Comparison of ENCODE assay signal across 7 cellular contexts in genomic region chr14:101971458-101971857, GRCh38. TPM values are rescaled to one million over a fixed set of nuclear protein-coding genes. Genes with fewer than 3 reads are reported as not detected.
DNase-seq lines count a peak whose midpoint lies in the region; FAIRE-seq and TF ChIP-seq lines count a peak whose summit lies in the region.
"Not testable (repeated sequence)": the region's sequence is repeated elsewhere in the genome, so short reads cannot be mapped to it uniquely, and the experiment has no call there.

No MANE protein-coding gene starts in this region.

- peaks cover 56% of the 10 kb centered on the region for H3F3A ChIP-seq in PC-9 (ENCODE audit: insufficient read depth, low read depth)

- 73 to 90% (median 85%) methylated on average over 2 of the region's 2 CpGs for WGBS in adrenal gland, 4 donors
- WGBS in esophagus muscularis mucosa = 79% methylated on average over 2 of the region's 2 CpGs

- not testable (repeated sequence) for H3K9me2 ChIP-seq in PC-9 (ENCODE audit: insufficient read depth)

- H3K4me1 ChIP-seq in PC-9 (replicated peaks; ENCODE audit: insufficient read depth) (peaks cover 74% of the 10 kb centered on the region), adrenal gland (replicated peaks in 1 of 2) (peaks cover 12 to 49% of the 10 kb centered on the region in 2 donors), esophagus muscularis mucosa (peaks cover 42 to 76% (median 73%) of the 10 kb centered on the region in 4 donors), keratinocyte (ENCODE audit: control insufficient read depth, extremely low read depth, insufficient read depth, low read length) (peaks cover 35% of the 10 kb centered on the region), osteoblast (ENCODE audit: insufficient read depth, low read length) (peaks cover 42% of the 10 kb centered on the region), stomach smooth muscle (ENCODE audit: control insufficient read depth, insufficient read depth, low read length) (peaks cover 12% of the 10 kb centered on the region)

- peak overlapping the region; percentile 77 for H3K9ac ChIP-seq in keratinocyte (ENCODE audit: control insufficient read depth, extremely low read depth, insufficient read depth, low read length)
- not testable (repeated sequence) for H3K9ac ChIP-seq in stomach smooth muscle (ENCODE audit: low read length in 2 of 2)

- POLR2A ChIA-PET in PC-9 (lab: Charles Lee; ENCODE audit: unreplicated experiment) = not testable (repeated sequence)

- TF ChIP-seq EP300 in esophagus muscularis mucosa (IDR thresholded peaks at IDR 0.05) = not testable (repeated sequence)

- peak overlapping the region; percentile 41; the same call in 1 of the 2 replicates for H3K4me3 ChIP-seq in PC-9
- not testable (repeated sequence) for H3K4me3 ChIP-seq in adrenal gland; esophagus muscularis mucosa; osteoblast (ENCODE audit: insufficient read depth, low read length); stomach smooth muscle (ENCODE audit: low read length in 2 of 2)
- H3K4me3 ChIP-seq in keratinocyte (ENCODE audit: control insufficient read depth in 2 of 3, extremely low read depth in 1 of 3, insufficient read depth in 2 of 3, low read depth in 1 of 3, low read length in 3 of 3) = peak overlapping the region in 1 of 3 experiments; percentile 61

- H4K20me1 ChIP-seq in PC-9 (ENCODE audit: insufficient read depth); keratinocyte (ENCODE audit: control insufficient read depth, extremely low read depth, insufficient read depth, low read length): not testable (repeated sequence)
- peaks cover 13% of the 10 kb centered on the region for H4K20me1 ChIP-seq in osteoblast (ENCODE audit: insufficient read depth, low read length)

- H3K79me2 ChIP-seq in PC-9 (ENCODE audit: low read depth) = peaks cover 96% of the 10 kb centered on the region
- peaks cover 89% of the 10 kb centered on the region for H3K79me2 ChIP-seq in keratinocyte (ENCODE audit: control insufficient read depth, insufficient read depth, low read length)
- peaks cover 89% of the 10 kb centered on the region for H3K79me2 ChIP-seq in osteoblast (ENCODE audit: insufficient read depth, low read length)

- H3K27me3 ChIP-seq in PC-9 (ENCODE audit: insufficient read depth, low read depth); adrenal gland; esophagus muscularis mucosa; keratinocyte (ENCODE audit: control insufficient read depth, extremely low read depth, insufficient read depth, low read length); osteoblast (ENCODE audit: insufficient read depth, low read length); stomach smooth muscle (ENCODE audit: control insufficient read depth in 1 of 2, insufficient read depth in 2 of 2, low read length in 2 of 2): not testable (repeated sequence)

- H3K4me2 ChIP-seq in PC-9 (peak overlapping the region; percentile 83), keratinocyte (ENCODE audit: control insufficient read depth, extremely low read depth, insufficient read depth, low read depth, low read length) (peak overlapping the region; percentile 97), osteoblast (ENCODE audit: insufficient read depth, low read length) (peak overlapping the region; percentile 66)

- H2AFZ ChIP-seq in PC-9; osteoblast (ENCODE audit: low read length): not testable (repeated sequence)
- peak overlapping the region; percentile 23 for H2AFZ ChIP-seq in keratinocyte (ENCODE audit: control insufficient read depth, low read length)

- not testable (repeated sequence) for H3K9me1 ChIP-seq in keratinocyte (ENCODE audit: control insufficient read depth, extremely low read depth, insufficient read depth, low read length)

- H3K27ac ChIP-seq in PC-9 (peak overlapping the region; percentile 96), adrenal gland (peak overlapping the region in 3 of 5 donors; percentile 59 to 85 (median 81)), esophagus muscularis mucosa (replicated peaks in 1 of 4) (peak overlapping the region; percentile 64 to 79 (median 74)), keratinocyte (ENCODE audit: control insufficient read depth, insufficient read depth, low read length) (peak overlapping the region; percentile 88), osteoblast (ENCODE audit: low read depth, low read length) (peak overlapping the region; percentile 94), stomach smooth muscle (ENCODE audit: low read length) (peak overlapping the region; percentile 12)

- TF ChIP-seq CTCF in PC-9 (conservative IDR thresholded peaks at IDR 0.05); adrenal gland (IDR thresholded peaks at IDR 0.05); esophagus muscularis mucosa (IDR thresholded peaks at IDR 0.05); keratinocyte (optimal IDR thresholded peaks at IDR 0.05 in 1 of 3, IDR thresholded peaks at IDR 0.05 in 1 of 3, conservative IDR thresholded peaks at IDR 0.05 in 1 of 3; ENCODE audit: extremely low read depth in 1 of 3, insufficient read depth in 2 of 3, low read length in 3 of 3); osteoblast (IDR thresholded peaks at IDR 0.05; ENCODE audit: extremely low read depth, low read depth, low read length): not testable (repeated sequence)

- DNase-seq in ELR (ENCODE audit: low read depth) (peak; percentile 56), adrenal gland (peak in 2 of 7 donors; percentile 36 to 54), osteoblast (ENCODE audit: insufficient read length, low spot score, missing footprints) (peak; percentile 37)
- DNase-seq in PC-9; esophagus muscularis mucosa (ENCODE audit: extremely low spot score); keratinocyte (ENCODE audit: low read depth, low spot score): not testable (repeated sequence)

- TF ChIP-seq POLR2A in adrenal gland (IDR thresholded peaks at IDR 0.05); esophagus muscularis mucosa (IDR thresholded peaks at IDR 0.05; ENCODE audit: low read depth): not testable (repeated sequence)

- not testable (repeated sequence) for H3K9me3 ChIP-seq in PC-9 (ENCODE audit: insufficient read depth, low read depth); adrenal gland (replicated peaks in 1 of 3); esophagus muscularis mucosa; keratinocyte (ENCODE audit: control insufficient read depth, low read depth, low read length); osteoblast (ENCODE audit: low read depth, low read length); stomach smooth muscle (ENCODE audit: control insufficient read depth in 2 of 2, low read length in 2 of 2)

- dilution Hi-C loops in keratinocyte (cut with MboI; ENCODE audit: extremely low pct_ligation_motif_present, low sequenced_read_pairs) = not testable (repeated sequence)

- BruUV-seq in PC-9 (replicated peaks; lab: Mats Ljungman, UMichigan) = not testable (repeated sequence)

- not testable (repeated sequence) for FAIRE-seq in keratinocyte (lab: Jason Lieb, UNC)

- CTCF ChIA-PET in PC-9 (lab: Charles Lee) = interaction anchor here (1.1 kb wide), 1 partner anchor 623 kb away, joined by 4 read pairs; no protein-coding TSS in a partner anchor

- intact Hi-C loops in PC-9 (cut with micrococcal nuclease; ENCODE audit: unreplicated experiment); adrenal gland (cut with DNase I); esophagus muscularis mucosa (cut with DNase I): not testable (repeated sequence)

- H3K36me3 ChIP-seq in PC-9 (ENCODE audit: low read depth) = peaks cover 41% of the 10 kb centered on the region
- peaks cover 0 to 12% of the 10 kb centered on the region in 2 donors for H3K36me3 ChIP-seq in adrenal gland (replicated peaks in 1 of 2)
- peaks cover 0 to 23% (median 10%) of the 10 kb centered on the region in 4 donors for H3K36me3 ChIP-seq in esophagus muscularis mucosa
- H3K36me3 ChIP-seq in keratinocyte (ENCODE audit: control insufficient read depth in 2 of 2, extremely low read depth in 1 of 2, insufficient read depth in 2 of 2, low read length in 2 of 2) = peaks cover 7 to 22% of the 10 kb centered on the region in 2 experiments
- peaks cover 33% of the 10 kb centered on the region for H3K36me3 ChIP-seq in osteoblast (ENCODE audit: insufficient read depth, low read length)
- not testable (repeated sequence) for H3K36me3 ChIP-seq in stomach smooth muscle (ENCODE audit: control insufficient read depth in 2 of 2, insufficient read depth in 2 of 2, low read length in 2 of 2)

RNA-seq across cellular contexts. Expression of gene DYNC1H1, which starts 7.1 kb away (rescaled TPM):
- total RNA-seq in PC-9 (2021) = 1,203 and 1,268 TPM in 2 replicates
- total RNA-seq in adrenal gland = 100 to 1,000 TPM; 295 to 509 (median 370) TPM
- polyA plus RNA-seq in adrenal gland = 100 to 1,000 TPM; 202 to 337 (median 273) TPM
- total RNA-seq in esophagus muscularis mucosa = 100 to 1,000 TPM; 608 to 897 (median 728) TPM
- 166 to 185 TPM (median 179 TPM) in 3 replicates for polyA plus RNA-seq in keratinocyte
- polyA plus RNA-seq in keratinocyte (2011; ENCODE audit: low read depth) = 369 TPM
- 99.9 and 122 TPM in 2 replicates for polyA plus RNA-seq in keratinocyte (2011; cell fraction: cytosol; rRNA removed)
- 1,037 and 1,053 TPM in 2 replicates for polyA plus RNA-seq in keratinocyte (2011; cell fraction: nucleus; rRNA removed)
- polyA plus RNA-seq in keratinocyte (2012; ENCODE audit: low replicate concordance) = 207 and 398 TPM in 2 replicates
- 553 to 1,216 TPM (median 812 TPM) in 3 replicates for polyA minus RNA-seq in keratinocyte
- polyA minus RNA-seq in keratinocyte (2011; cell fraction: cytosol; rRNA and poly(A)+ RNA removed) = 251 TPM
- polyA minus RNA-seq in keratinocyte (2011; cell fraction: nucleus; rRNA and poly(A)+ RNA removed) = 1,725 and 2,247 TPM in 2 replicates
- total RNA-seq in osteoblast = 332 and 340 TPM in 2 replicates

Comparison
In these comparisons a context has a peak if more than half of its experiments do, and no peak if none do; other contexts are left out.
1. H3K27ac ChIP-seq: peak in every context shown above with its lines; median percentile 96 in PC-9; 94 in osteoblast; 88 in keratinocyte; 81 in adrenal gland; 74 in esophagus muscularis mucosa; 12 in stomach smooth muscle.